In the genomic region with DNA sequence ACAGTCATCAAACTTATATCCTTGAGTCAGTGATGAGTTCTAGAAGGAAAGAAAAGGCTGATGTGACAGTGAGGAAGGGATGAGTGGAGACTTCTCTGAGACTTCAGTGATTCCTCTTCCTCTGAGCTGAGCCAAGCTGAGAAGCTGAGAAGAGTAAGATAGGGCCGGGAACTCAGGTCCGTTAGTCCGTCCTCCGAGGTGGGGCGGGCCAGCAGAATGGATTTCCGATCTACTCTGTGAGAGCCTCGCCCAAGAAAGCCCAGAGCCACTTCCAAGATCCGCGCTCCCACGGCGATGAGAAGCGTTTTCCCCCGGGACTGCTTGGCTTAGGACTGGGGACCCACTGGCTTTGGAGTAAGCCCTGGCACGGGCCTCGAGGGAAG, we compare ENCODE assay signal across 9 cellular contexts. TPM values are rescaled to one million over a fixed set of nuclear protein-coding genes. Genes with fewer than 3 reads are reported as not detected.
A peak's percentile ranks its signal among the peaks of the same experiment; 100 is the strongest.
DNase-seq lines count a peak whose midpoint lies in the region; ATAC-seq and TF ChIP-seq lines count a peak whose summit lies in the region.
"Not testable (repeated sequence)": the region's sequence is repeated elsewhere in the genome, so short reads cannot be mapped to it uniquely, and the experiment has no call there.
"Had no signal": no experiment of that assay in that cellular context is flagged by ENCODE, and none has a peak within 500 bp of the region (broad histone marks: within the 10 kb centered on the region; RNA-seq: fewer than 3 reads in every experiment).

No MANE protein-coding gene starts in this region.

- 0% methylated on average over 1 of the region's 15 CpGs; no CpG with 5 or more reads in 3 of the 4 donors for whole genome bisulfite sequencing in adrenal gland, 4 donors

- H3K4me1 ChIP-seq in DND-41 (ENCODE audit: insufficient read depth, low read length), result peaks cover 14% of the 10 kb centered on the region
- H3K4me1 ChIP-seq in PC-9 (replicated peaks; ENCODE audit: insufficient read depth); adrenal gland (replicated peaks in 1 of 2); stomach smooth muscle (ENCODE audit: control insufficient read depth, insufficient read depth, low read length): not testable (repeated sequence)

- POLR2A ChIA-PET in PC-9 (lab: Charles Lee; ENCODE audit: unreplicated experiment), result not testable (repeated sequence)

- H3K27ac ChIP-seq in DND-41 (ENCODE audit: low read length); PC-9: not testable (repeated sequence)
- H3K27ac ChIP-seq in adrenal gland (peak overlapping the region; percentile 13 to 89 (median 68)), stomach smooth muscle (ENCODE audit: low read length) (peak overlapping the region; percentile 55)

- H3K9me3 Mint-ChIP-seq in naive B cell, result not testable (repeated sequence)

- H3K79me2 ChIP-seq in DND-41 (ENCODE audit: insufficient read depth, low read length) (peaks cover 31% of the 10 kb centered on the region), PC-9 (ENCODE audit: low read depth) (0 out of 2 replicates have a peak, but pooled peaks cover 12% of the 10 kb centered on the region)

- H3K36me3 ChIP-seq in DND-41 (ENCODE audit: insufficient read depth, low read length); PC-9 (ENCODE audit: low read depth); adrenal gland (replicated peaks in 1 of 2); stomach smooth muscle (ENCODE audit: control insufficient read depth in 2 of 2, insufficient read depth in 2 of 2, low read length in 2 of 2): not testable (repeated sequence)

- not testable (repeated sequence) for TF ChIP-seq POLR2A in adrenal gland (IDR thresholded peaks at IDR 0.05)

- H3K9me2 ChIP-seq in PC-9 (ENCODE audit: insufficient read depth), result not testable (repeated sequence)

- peak overlapping the region; percentile 71 for H2AFZ ChIP-seq in DND-41 (ENCODE audit: low read depth, low read length)
- not testable (repeated sequence) for H2AFZ ChIP-seq in PC-9

- H3K9ac ChIP-seq in DND-41 (ENCODE audit: low read depth, low read length), result peak overlapping the region; percentile 71
- peak overlapping the region in 1 of 2 donors; percentile 28 for H3K9ac ChIP-seq in stomach smooth muscle (ENCODE audit: low read length in 2 of 2)

- not testable (repeated sequence) for H3K27me3 Mint-ChIP-seq in naive B cell

- peak; percentile 31; the same call in 1 of the 3 replicates for ATAC-seq in DND-41 (ENCODE audit: insufficient read depth, low read depth)
- ATAC-seq in GM21423 (IDR thresholded peaks at IDR 0.05; ENCODE audit: unreplicated experiment), result peak; percentile 19
- peak; percentile 5 for ATAC-seq in HG03060 (IDR thresholded peaks at IDR 0.05; ENCODE audit: low read depth, unreplicated experiment)
- ATAC-seq in naive B cell (ENCODE audit: low read depth in 2 of 2), result peak; percentile 5 to 6

- not testable (repeated sequence) for H3K36me3 Mint-ChIP-seq in naive B cell

- not testable (repeated sequence) for H3F3A ChIP-seq in PC-9 (ENCODE audit: insufficient read depth, low read depth)

- H3K27ac Mint-ChIP-seq in naive B cell, result peak overlapping the region; percentile 88 to 97 (median 92)

- intact Hi-C loops in PC-9 (cut with micrococcal nuclease; ENCODE audit: unreplicated experiment); adrenal gland (cut with DNase I): not testable (repeated sequence)

- CTCF ChIA-PET in PC-9 (lab: Charles Lee), result not testable (repeated sequence)

- H3K4me3 ChIP-seq in DND-41 (ENCODE audit: low read depth in 1 of 2, low read length in 2 of 2) (peak overlapping the region in 1 of 2 experiments; percentile 96; a peak in 2 of 4 replicates), PC-9 (peak overlapping the region; percentile 76; the same call in 1 of the 2 replicates), adrenal gland (peak overlapping the region in 2 of 4 donors; percentile 64 to 70), foreskin fibroblast (ENCODE audit: low read depth in 1 of 2, low read length in 2 of 2) (peak overlapping the region; percentile 44 to 71), stomach smooth muscle (ENCODE audit: low read length in 2 of 2) (peak overlapping the region in 1 of 2 donors; percentile 79)

- TSS peak; percentile 87 for BruUV-seq in PC-9 (replicated peaks; lab: Mats Ljungman, UMichigan)

- H3K4me3 Mint-ChIP-seq in naive B cell, result peak overlapping the region; percentile 84 to 94 (median 86)

- peaks cover 21 to 32% (median 28%) of the 10 kb centered on the region in 3 donors for H3K4me1 Mint-ChIP-seq in naive B cell

- H3K9me3 ChIP-seq in DND-41 (ENCODE audit: insufficient read depth, low read length, severe bottlenecking); PC-9 (ENCODE audit: insufficient read depth, low read depth); adrenal gland (replicated peaks in 1 of 3); stomach smooth muscle (ENCODE audit: control insufficient read depth in 2 of 2, low read length in 2 of 2): not testable (repeated sequence)

- not testable (repeated sequence) for DNase-seq in DND-41, PC-9, adrenal gland, naive B cell
- peak in 1 of 2 donors; percentile 8 for DNase-seq in foreskin fibroblast

- H3K4me2 ChIP-seq in DND-41 (ENCODE audit: insufficient read depth, low read length), result peak overlapping the region; percentile 74
- H3K4me2 ChIP-seq in PC-9, result peak overlapping the region; percentile 56; the same call in 1 of the 2 replicates

- H4K20me1 ChIP-seq in DND-41 (ENCODE audit: insufficient read depth, low read length); PC-9 (ENCODE audit: insufficient read depth): not testable (repeated sequence)

- H3K27me3 ChIP-seq in DND-41 (ENCODE audit: insufficient read depth, low read length, poor library complexity); PC-9 (ENCODE audit: insufficient read depth, low read depth); adrenal gland; stomach smooth muscle (ENCODE audit: control insufficient read depth in 1 of 2, insufficient read depth in 2 of 2, low read length in 2 of 2): not testable (repeated sequence)

- TF ChIP-seq CTCF in DND-41 (IDR thresholded peaks at IDR 0.05; ENCODE audit: borderline replicate concordance, extremely low read depth, low read length, poor library complexity, severe bottlenecking); PC-9 (conservative IDR thresholded peaks at IDR 0.05); adrenal gland (IDR thresholded peaks at IDR 0.05); foreskin fibroblast (IDR thresholded peaks at IDR 0.05; ENCODE audit: low read depth, low read length): not testable (repeated sequence)

RNA-seq across cellular contexts. Expression of a gene that starts 0.5 kb away (rescaled TPM):
- total RNA-seq in PC-9 (2021) (48.8 and 61.5 TPM in 2 replicates), adrenal gland (10 to 100 TPM; 14.6 to 58.7 (median 33.9) TPM)
- polyA plus RNA-seq in adrenal gland (10 to 100 TPM in 2 of 3 donors, 1 to 10 TPM in 1; 8.2 to 16.3 (median 13.4) TPM), naive B cell (ENCODE audit: low read depth in 6 of 6) (10 to 100 TPM in 1 of 6 donors, 1 to 10 TPM in 5; 2.3 to 16.4 (median 7.0) TPM)

RNA-seq across cellular contexts. Expression of a gene that starts 60.0 kb away (rescaled TPM):
- 0.59 TPM in 1 of 2 replicates, not detected in the other for total RNA-seq in PC-9 (2021)
- 1 to 10 TPM in 3 of 8 donors, under 1 TPM in 2, not detected in 3; 0.25 to 2.9 (median 1.5) TPM for total RNA-seq in adrenal gland
- polyA plus RNA-seq in adrenal gland, result 1 to 10 TPM in 1 of 3 donors, under 1 TPM in 2; 0.17 to 2.0 (median 0.26) TPM
- polyA plus RNA-seq in naive B cell (ENCODE audit: low read depth in 6 of 6), result not detected
- total RNA-seq: glomerular endothelial cell had no signal
